1 cellular context compared by ENCODE assay signal in the genomic region with DNA sequence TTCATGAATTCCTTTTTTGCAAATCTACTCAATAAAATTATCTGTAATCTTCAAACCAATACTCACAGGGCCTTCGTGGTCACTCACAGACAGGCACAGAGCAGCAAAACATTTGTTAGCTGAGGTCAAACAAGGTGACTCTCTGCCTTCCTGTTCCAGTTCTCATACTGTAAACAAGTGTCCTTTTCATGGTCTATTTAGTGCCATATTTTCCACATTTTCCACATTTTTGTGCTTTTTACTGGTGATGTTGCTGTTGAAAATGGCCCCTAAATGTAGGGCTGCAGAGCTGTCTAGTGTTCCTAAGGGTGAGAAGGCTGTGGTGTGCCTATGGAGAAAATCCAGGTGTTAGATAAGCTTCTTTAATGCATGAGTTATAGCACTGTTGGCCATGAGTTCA.
TF ChIP-seq lines count a peak whose summit lies in the region.

No MANE protein-coding gene starts in this region.

TF ChIP-seq in HepG2, 621 proteins besides CTCF, POLR2A, EP300 and RAD21 (continued from another document and continues in another):
- no peak for TF ChIP-seq REXO4 (CRISPR knock-in tag; IDR thresholded peaks at IDR 0.05; ENCODE audit: borderline replicate concordance)
- 0 out of 2 replicates have a peak, but pooled peaks have one; percentile 46 for TF ChIP-seq ZNF556 (CRISPR knock-in tag; IDR thresholded peaks at IDR 0.05; ENCODE audit: borderline replicate concordance)
- TF ChIP-seq FOXP1 (IDR thresholded peaks at IDR 0.05): no peak
- TF ChIP-seq FOXP1 (CRISPR knock-in tag; IDR thresholded peaks at IDR 0.05): peak; percentile 58
- peak; percentile 51 for TF ChIP-seq ZMYM3 (CRISPR knock-in tag; IDR thresholded peaks at IDR 0.05)
- no peak for TF ChIP-seq AKAP8 (CRISPR knock-in tag; IDR thresholded peaks at IDR 0.05)
- TF ChIP-seq ZNF263 (CRISPR knock-in tag; IDR thresholded peaks at IDR 0.05): no peak
- TF ChIP-seq, protein P1, sequence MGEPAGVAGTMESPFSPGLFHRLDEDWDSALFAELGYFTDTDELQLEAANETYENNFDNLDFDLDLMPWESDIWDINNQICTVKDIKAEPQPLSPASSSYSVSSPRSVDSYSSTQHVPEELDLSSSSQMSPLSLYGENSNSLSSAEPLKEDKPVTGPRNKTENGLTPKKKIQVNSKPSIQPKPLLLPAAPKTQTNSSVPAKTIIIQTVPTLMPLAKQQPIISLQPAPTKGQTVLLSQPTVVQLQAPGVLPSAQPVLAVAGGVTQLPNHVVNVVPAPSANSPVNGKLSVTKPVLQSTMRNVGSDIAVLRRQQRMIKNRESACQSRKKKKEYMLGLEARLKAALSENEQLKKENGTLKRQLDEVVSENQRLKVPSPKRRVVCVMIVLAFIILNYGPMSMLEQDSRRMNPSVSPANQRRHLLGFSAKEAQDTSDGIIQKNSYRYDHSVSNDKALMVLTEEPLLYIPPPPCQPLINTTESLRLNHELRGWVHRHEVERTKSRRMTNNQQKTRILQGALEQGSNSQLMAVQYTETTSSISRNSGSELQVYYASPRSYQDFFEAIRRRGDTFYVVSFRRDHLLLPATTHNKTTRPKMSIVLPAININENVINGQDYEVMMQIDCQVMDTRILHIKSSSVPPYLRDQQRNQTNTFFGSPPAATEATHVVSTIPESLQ (CRISPR knock-in tag; conservative IDR thresholded peaks at IDR 0.05): 0 out of 2 replicates have a peak, but pooled peaks have one; percentile 30
- no peak for TF ChIP-seq ZNF616 (CRISPR knock-in tag; IDR thresholded peaks at IDR 0.05; ENCODE audit: low read depth)
- peak; percentile 70; the same call in 1 of the 2 replicates for TF ChIP-seq FOXK1 (CRISPR knock-in tag; IDR thresholded peaks at IDR 0.05; ENCODE audit: borderline replicate concordance, low read depth)
- peak; percentile 41; the same call in 1 of the 2 replicates for TF ChIP-seq ESRRA (CRISPR knock-in tag; IDR thresholded peaks at IDR 0.05; ENCODE audit: low read depth)
- TF ChIP-seq, protein P2, sequence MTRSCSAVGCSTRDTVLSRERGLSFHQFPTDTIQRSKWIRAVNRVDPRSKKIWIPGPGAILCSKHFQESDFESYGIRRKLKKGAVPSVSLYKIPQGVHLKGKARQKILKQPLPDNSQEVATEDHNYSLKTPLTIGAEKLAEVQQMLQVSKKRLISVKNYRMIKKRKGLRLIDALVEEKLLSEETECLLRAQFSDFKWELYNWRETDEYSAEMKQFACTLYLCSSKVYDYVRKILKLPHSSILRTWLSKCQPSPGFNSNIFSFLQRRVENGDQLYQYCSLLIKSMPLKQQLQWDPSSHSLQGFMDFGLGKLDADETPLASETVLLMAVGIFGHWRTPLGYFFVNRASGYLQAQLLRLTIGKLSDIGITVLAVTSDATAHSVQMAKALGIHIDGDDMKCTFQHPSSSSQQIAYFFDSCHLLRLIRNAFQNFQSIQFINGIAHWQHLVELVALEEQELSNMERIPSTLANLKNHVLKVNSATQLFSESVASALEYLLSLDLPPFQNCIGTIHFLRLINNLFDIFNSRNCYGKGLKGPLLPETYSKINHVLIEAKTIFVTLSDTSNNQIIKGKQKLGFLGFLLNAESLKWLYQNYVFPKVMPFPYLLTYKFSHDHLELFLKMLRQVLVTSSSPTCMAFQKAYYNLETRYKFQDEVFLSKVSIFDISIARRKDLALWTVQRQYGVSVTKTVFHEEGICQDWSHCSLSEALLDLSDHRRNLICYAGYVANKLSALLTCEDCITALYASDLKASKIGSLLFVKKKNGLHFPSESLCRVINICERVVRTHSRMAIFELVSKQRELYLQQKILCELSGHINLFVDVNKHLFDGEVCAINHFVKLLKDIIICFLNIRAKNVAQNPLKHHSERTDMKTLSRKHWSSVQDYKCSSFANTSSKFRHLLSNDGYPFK (CRISPR knock-in tag; IDR thresholded peaks at IDR 0.05; ENCODE audit: borderline replicate concordance): no peak
- TF ChIP-seq GTF3A (CRISPR knock-in tag; conservative IDR thresholded peaks at IDR 0.05): no peak
- no peak for TF ChIP-seq ZNF143 (CRISPR knock-in tag; IDR thresholded peaks at IDR 0.05)
- no peak for TF ChIP-seq XRCC5 (optimal IDR thresholded peaks at IDR 0.05; ENCODE audit: low read length)
- TF ChIP-seq, protein P3, sequence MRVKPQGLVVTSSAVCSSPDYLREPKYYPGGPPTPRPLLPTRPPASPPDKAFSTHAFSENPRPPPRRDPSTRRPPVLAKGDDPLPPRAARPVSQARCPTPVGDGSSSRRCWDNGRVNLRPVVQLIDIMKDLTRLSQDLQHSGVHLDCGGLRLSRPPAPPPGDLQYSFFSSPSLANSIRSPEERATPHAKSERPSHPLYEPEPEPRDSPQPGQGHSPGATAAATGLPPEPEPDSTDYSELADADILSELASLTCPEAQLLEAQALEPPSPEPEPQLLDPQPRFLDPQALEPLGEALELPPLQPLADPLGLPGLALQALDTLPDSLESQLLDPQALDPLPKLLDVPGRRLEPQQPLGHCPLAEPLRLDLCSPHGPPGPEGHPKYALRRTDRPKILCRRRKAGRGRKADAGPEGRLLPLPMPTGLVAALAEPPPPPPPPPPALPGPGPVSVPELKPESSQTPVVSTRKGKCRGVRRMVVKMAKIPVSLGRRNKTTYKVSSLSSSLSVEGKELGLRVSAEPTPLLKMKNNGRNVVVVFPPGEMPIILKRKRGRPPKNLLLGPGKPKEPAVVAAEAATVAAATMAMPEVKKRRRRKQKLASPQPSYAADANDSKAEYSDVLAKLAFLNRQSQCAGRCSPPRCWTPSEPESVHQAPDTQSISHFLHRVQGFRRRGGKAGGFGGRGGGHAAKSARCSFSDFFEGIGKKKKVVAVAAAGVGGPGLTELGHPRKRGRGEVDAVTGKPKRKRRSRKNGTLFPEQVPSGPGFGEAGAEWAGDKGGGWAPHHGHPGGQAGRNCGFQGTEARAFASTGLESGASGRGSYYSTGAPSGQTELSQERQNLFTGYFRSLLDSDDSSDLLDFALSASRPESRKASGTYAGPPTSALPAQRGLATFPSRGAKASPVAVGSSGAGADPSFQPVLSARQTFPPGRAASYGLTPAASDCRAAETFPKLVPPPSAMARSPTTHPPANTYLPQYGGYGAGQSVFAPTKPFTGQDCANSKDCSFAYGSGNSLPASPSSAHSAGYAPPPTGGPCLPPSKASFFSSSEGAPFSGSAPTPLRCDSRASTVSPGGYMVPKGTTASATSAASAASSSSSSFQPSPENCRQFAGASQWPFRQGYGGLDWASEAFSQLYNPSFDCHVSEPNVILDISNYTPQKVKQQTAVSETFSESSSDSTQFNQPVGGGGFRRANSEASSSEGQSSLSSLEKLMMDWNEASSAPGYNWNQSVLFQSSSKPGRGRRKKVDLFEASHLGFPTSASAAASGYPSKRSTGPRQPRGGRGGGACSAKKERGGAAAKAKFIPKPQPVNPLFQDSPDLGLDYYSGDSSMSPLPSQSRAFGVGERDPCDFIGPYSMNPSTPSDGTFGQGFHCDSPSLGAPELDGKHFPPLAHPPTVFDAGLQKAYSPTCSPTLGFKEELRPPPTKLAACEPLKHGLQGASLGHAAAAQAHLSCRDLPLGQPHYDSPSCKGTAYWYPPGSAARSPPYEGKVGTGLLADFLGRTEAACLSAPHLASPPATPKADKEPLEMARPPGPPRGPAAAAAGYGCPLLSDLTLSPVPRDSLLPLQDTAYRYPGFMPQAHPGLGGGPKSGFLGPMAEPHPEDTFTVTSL (CRISPR knock-in tag; IDR thresholded peaks at IDR 0.05; ENCODE audit: borderline replicate concordance): peak; percentile 74; the same call in 1 of the 2 replicates
- TF ChIP-seq, protein P4, sequence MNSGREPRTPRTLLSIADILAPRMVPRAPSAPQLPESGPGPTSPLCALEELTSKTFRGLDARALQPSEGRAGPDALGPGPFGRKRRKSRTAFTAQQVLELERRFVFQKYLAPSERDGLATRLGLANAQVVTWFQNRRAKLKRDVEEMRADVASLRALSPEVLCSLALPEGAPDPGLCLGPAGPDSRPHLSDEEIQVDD (CRISPR knock-in tag; IDR thresholded peaks at IDR 0.05; ENCODE audit: borderline replicate concordance): no peak
- no peak for TF ChIP-seq JARID2 (CRISPR knock-in tag; IDR thresholded peaks at IDR 0.05; ENCODE audit: insufficient replicate concordance)
- TF ChIP-seq ZNF589 (CRISPR knock-in tag; conservative IDR thresholded peaks at IDR 0.05): no peak
- TF ChIP-seq, protein P5, sequence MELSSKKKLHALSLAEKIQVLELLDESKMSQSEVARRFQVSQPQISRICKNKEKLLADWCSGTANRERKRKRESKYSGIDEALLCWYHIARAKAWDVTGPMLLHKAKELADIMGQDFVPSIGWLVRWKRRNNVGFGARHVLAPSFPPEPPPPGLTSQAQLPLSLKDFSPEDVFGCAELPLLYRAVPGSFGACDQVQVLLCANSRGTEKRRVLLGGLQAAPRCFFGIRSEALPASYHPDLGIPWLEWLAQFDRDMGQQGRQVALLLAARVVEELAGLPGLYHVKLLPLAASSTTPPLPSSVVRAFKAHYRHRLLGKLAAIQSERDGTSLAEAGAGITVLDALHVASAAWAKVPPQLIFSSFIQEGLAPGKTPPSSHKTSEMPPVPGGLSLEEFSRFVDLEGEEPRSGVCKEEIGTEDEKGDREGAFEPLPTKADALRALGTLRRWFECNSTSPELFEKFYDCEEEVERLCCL (CRISPR knock-in tag; IDR thresholded peaks at IDR 0.05; ENCODE audit: borderline replicate concordance): no peak
- TF ChIP-seq ZNF761 (CRISPR knock-in tag; conservative IDR thresholded peaks at IDR 0.05): 0 out of 2 replicates have a peak, but pooled peaks have one; percentile 34
- peak; percentile 27; the same call in 1 of the 2 replicates for TF ChIP-seq MIER3 (CRISPR knock-in tag; IDR thresholded peaks at IDR 0.05; ENCODE audit: borderline replicate concordance)
- TF ChIP-seq, protein P6, sequence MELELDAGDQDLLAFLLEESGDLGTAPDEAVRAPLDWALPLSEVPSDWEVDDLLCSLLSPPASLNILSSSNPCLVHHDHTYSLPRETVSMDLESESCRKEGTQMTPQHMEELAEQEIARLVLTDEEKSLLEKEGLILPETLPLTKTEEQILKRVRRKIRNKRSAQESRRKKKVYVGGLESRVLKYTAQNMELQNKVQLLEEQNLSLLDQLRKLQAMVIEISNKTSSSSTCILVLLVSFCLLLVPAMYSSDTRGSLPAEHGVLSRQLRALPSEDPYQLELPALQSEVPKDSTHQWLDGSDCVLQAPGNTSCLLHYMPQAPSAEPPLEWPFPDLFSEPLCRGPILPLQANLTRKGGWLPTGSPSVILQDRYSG (CRISPR knock-in tag; IDR thresholded peaks at IDR 0.05): no peak
- TF ChIP-seq SIX1 (CRISPR knock-in tag; IDR thresholded peaks at IDR 0.05; ENCODE audit: borderline replicate concordance): 0 out of 2 replicates have a peak, but pooled peaks have one; percentile 23
- TF ChIP-seq, protein P7, sequence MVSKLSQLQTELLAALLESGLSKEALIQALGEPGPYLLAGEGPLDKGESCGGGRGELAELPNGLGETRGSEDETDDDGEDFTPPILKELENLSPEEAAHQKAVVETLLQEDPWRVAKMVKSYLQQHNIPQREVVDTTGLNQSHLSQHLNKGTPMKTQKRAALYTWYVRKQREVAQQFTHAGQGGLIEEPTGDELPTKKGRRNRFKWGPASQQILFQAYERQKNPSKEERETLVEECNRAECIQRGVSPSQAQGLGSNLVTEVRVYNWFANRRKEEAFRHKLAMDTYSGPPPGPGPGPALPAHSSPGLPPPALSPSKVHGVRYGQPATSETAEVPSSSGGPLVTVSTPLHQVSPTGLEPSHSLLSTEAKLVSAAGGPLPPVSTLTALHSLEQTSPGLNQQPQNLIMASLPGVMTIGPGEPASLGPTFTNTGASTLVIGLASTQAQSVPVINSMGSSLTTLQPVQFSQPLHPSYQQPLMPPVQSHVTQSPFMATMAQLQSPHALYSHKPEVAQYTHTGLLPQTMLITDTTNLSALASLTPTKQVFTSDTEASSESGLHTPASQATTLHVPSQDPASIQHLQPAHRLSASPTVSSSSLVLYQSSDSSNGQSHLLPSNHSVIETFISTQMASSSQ (IDR thresholded peaks at IDR 0.05; ENCODE audit: low read depth): no peak
- TF ChIP-seq, protein P7 (CRISPR knock-in tag; IDR thresholded peaks at IDR 0.05; ENCODE audit: borderline replicate concordance): peak; percentile 49; the same call in 1 of the 2 replicates
- no peak for TF ChIP-seq ZNF282 (IDR thresholded peaks at IDR 0.05; ENCODE audit: partially characterized antibody)
- TF ChIP-seq, protein P8, sequence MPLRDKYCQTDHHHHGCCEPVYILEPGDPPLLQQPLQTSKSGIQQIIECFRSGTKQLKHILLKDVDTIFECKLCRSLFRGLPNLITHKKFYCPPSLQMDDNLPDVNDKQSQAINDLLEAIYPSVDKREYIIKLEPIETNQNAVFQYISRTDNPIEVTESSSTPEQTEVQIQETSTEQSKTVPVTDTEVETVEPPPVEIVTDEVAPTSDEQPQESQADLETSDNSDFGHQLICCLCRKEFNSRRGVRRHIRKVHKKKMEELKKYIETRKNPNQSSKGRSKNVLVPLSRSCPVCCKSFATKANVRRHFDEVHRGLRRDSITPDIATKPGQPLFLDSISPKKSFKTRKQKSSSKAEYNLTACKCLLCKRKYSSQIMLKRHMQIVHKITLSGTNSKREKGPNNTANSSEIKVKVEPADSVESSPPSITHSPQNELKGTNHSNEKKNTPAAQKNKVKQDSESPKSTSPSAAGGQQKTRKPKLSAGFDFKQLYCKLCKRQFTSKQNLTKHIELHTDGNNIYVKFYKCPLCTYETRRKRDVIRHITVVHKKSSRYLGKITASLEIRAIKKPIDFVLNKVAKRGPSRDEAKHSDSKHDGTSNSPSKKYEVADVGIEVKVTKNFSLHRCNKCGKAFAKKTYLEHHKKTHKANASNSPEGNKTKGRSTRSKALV (CRISPR knock-in tag; IDR thresholded peaks at IDR 0.05): no peak
- TF ChIP-seq ZBTB3 (CRISPR knock-in tag; IDR thresholded peaks at IDR 0.05; ENCODE audit: borderline replicate concordance, low read depth): no peak
- TF ChIP-seq, protein P9, sequence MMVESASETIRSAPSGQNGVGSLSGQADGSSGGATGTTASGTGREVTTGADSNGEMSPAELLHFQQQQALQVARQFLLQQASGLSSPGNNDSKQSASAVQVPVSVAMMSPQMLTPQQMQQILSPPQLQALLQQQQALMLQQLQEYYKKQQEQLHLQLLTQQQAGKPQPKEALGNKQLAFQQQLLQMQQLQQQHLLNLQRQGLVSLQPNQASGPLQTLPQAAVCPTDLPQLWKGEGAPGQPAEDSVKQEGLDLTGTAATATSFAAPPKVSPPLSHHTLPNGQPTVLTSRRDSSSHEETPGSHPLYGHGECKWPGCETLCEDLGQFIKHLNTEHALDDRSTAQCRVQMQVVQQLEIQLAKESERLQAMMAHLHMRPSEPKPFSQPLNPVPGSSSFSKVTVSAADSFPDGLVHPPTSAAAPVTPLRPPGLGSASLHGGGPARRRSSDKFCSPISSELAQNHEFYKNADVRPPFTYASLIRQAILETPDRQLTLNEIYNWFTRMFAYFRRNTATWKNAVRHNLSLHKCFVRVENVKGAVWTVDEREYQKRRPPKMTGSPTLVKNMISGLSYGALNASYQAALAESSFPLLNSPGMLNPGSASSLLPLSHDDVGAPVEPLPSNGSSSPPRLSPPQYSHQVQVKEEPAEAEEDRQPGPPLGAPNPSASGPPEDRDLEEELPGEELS (CRISPR knock-in tag; IDR thresholded peaks at IDR 0.05): peak; percentile 61
- no peak; the same call in 1 of the 2 replicates for TF ChIP-seq KLF9 (CRISPR knock-in tag; IDR thresholded peaks at IDR 0.05; ENCODE audit: low read depth)
- TF ChIP-seq ZZZ3 (CRISPR knock-in tag; IDR thresholded peaks at IDR 0.05; ENCODE audit: borderline replicate concordance): no peak
- no peak for TF ChIP-seq MXD4 (CRISPR knock-in tag; IDR thresholded peaks at IDR 0.05)
